ENCODE assay signal across 8 cellular contexts in genomic region chr13:19864339-19865309, GRCh38. TPM values are rescaled to one million over a fixed set of nuclear protein-coding genes. Genes with fewer than 3 reads are reported as not detected.
DNase-seq lines count a peak whose midpoint lies in the region; ATAC-seq, FAIRE-seq and TF ChIP-seq lines count a peak whose summit lies in the region.

No MANE protein-coding gene starts in this region.

- H3K9me2 ChIP-seq in PC-3 (replicated peaks; ENCODE audit: low read length): no peaks in the 10 kb centered on the region

- H4K20me1 ChIP-seq in PC-3 (ENCODE audit: low read length): no peaks in the 10 kb centered on the region

- TF ChIP-seq CTCF in Calu3 (IDR thresholded peaks at IDR 0.05; ENCODE audit: unreplicated experiment) (peak; percentile 44), GM20000 (IDR thresholded peaks at IDR 0.05; ENCODE audit: extremely low read depth, missing control alignments) (peak; percentile 51), PC-3 (conservative IDR thresholded peaks at IDR 0.05; ENCODE audit: low read depth, low read length) (peak; percentile 80), nephron progenitor cell (IDR thresholded peaks at IDR 0.05) (peak; percentile 71)

- no peaks in the 10 kb centered on the region for H3K36me3 ChIP-seq in PC-3 (ENCODE audit: low read depth, low read length)

- H3F3A ChIP-seq in PC-3 (ENCODE audit: low read length, unreplicated experiment): peaks cover 4% of the 10 kb centered on the region

- no peaks in the 10 kb centered on the region for H3K9me3 ChIP-seq in PC-3 (ENCODE audit: low read length)

- H3K4me2 ChIP-seq in PC-3 (ENCODE audit: low read length): peak overlapping the region; percentile 91

- POLR2A ChIA-PET in PC-3 (lab: Charles Lee; ENCODE audit: unreplicated experiment): interaction anchor here (0.6 kb wide), 2 partner anchors 19 to 23 kb away, joined by 3 to 7 read pairs; no protein-coding TSS in a partner anchor

- peak overlapping the region; percentile 91 for H3K27ac ChIP-seq in PC-3 (ENCODE audit: low read length)

- H3K9ac ChIP-seq in PC-3 (ENCODE audit: low read length): peak overlapping the region; percentile 88

- H3K4me3 Mint-ChIP-seq in Calu3 (ENCODE audit: low read depth, unreplicated experiment) (peak overlapping the region; percentile 80), nephron progenitor cell (peak overlapping the region; percentile 89)
- peak overlapping the region; percentile 79 for H3K4me3 Mint-ChIP-seq in activated T-helper 2 cell treated with anti-CD3 and anti-CD28 coated beads, Interferon-gamma antibody, Interleukin-2, Interleukin-4, amounts not matched to agents 10 μg/mL and 5 μg/mL and 100 μg/mL, durations not matched to agents 14 hours and 24 hours and 36 hours (ENCODE audit: low read depth)
- peak overlapping the region; percentile 96 for H3K4me3 Mint-ChIP-seq in stimulated activated naive CD8-positive, alpha-beta T cell treated with anti-CD3 and anti-CD28 coated beads, Interleukin-15, Interleukin-2, amounts not matched to agents 100 ng/mL and 50 ng/mL, for 24 hours

- H3K4me1 ChIP-seq in PC-3 (ENCODE audit: insufficient read depth, low read length): peaks cover 29% of the 10 kb centered on the region

- peak; percentile 61 for DNase-seq in Calu3
- peak; percentile 68 for DNase-seq in GM20000 (ENCODE audit: low spot score)
- peak; percentile 53 for DNase-seq in HTR-8/SVneo (ENCODE audit: insufficient read length, low spot score)
- peak; percentile 82 for DNase-seq in PC-3
- peak; percentile 67 for DNase-seq in activated T-helper 2 cell treated with anti-CD3 and anti-CD28 coated beads, Interferon-gamma antibody, Interleukin-2, Interleukin-4, amounts not matched to agents 10 μg/mL and 5 μg/mL and 100 μg/mL, durations not matched to agents 14 hours and 24 hours and 36 hours (ENCODE audit: low spot score)
- DNase-seq in fibroblast of the conjunctiva (ENCODE audit: low read depth): peak; percentile 51
- peak; percentile 63 for DNase-seq in nephron progenitor cell

- CTCF ChIA-PET in Calu3 (lab: Charles Lee): interaction anchor here (0.5 to 1.3 kb wide), 3 partner anchors 19 to 86 kb away, joined by 4 read pairs; no protein-coding TSS in a partner anchor
- CTCF ChIA-PET in PC-3 (lab: Charles Lee): interaction anchor here (1.7 kb wide), 1 partner anchor 19 kb away, joined by 7 read pairs; no protein-coding TSS in a partner anchor

- H3K27me3 ChIP-seq in PC-3 (ENCODE audit: low read length): no peaks in the 10 kb centered on the region

- H3K9me3 Mint-ChIP-seq in Calu3 (ENCODE audit: low read depth, unreplicated experiment) (no peaks in the 10 kb centered on the region), nephron progenitor cell (peaks cover 4% of the 10 kb centered on the region)
- no peaks in the 10 kb centered on the region for H3K9me3 Mint-ChIP-seq in activated T-helper 2 cell treated with anti-CD3 and anti-CD28 coated beads, Interferon-gamma antibody, Interleukin-2, Interleukin-4, amounts not matched to agents 10 μg/mL and 5 μg/mL and 100 μg/mL, durations not matched to agents 14 hours and 24 hours and 36 hours
- no peaks in the 10 kb centered on the region for H3K9me3 Mint-ChIP-seq in stimulated activated naive CD8-positive, alpha-beta T cell treated with anti-CD3 and anti-CD28 coated beads, Interleukin-15, Interleukin-2, amounts not matched to agents 100 ng/mL and 50 ng/mL, for 24 hours

- peak overlapping the region; percentile 88 for H2AFZ ChIP-seq in PC-3 (ENCODE audit: low read length)

- no peak for FAIRE-seq in HTR-8/SVneo (lab: Jason Lieb, UNC)

- peaks cover 37% of the 10 kb centered on the region for H3K79me2 ChIP-seq in PC-3 (ENCODE audit: low read length)

- ATAC-seq in PC-3: peak; percentile 4

- peak overlapping the region; percentile 91 for H3K4me3 ChIP-seq in PC-3 (ENCODE audit: low read length)

- H3K36me3 Mint-ChIP-seq in Calu3 (ENCODE audit: insufficient read depth, unreplicated experiment) (peaks cover 45% of the 10 kb centered on the region), nephron progenitor cell (ENCODE audit: low read depth) (peaks cover 6% of the 10 kb centered on the region)
- H3K36me3 Mint-ChIP-seq in activated T-helper 2 cell treated with anti-CD3 and anti-CD28 coated beads, Interferon-gamma antibody, Interleukin-2, Interleukin-4, amounts not matched to agents 10 μg/mL and 5 μg/mL and 100 μg/mL, durations not matched to agents 14 hours and 24 hours and 36 hours (ENCODE audit: low read depth): peaks cover 27% of the 10 kb centered on the region
- no peaks in the 10 kb centered on the region for H3K36me3 Mint-ChIP-seq in stimulated activated naive CD8-positive, alpha-beta T cell treated with anti-CD3 and anti-CD28 coated beads, Interleukin-15, Interleukin-2, amounts not matched to agents 100 ng/mL and 50 ng/mL, for 24 hours (ENCODE audit: low read depth)

- intact Hi-C loops in Calu3 (cut with micrococcal nuclease; ENCODE audit: unreplicated experiment): loop anchor here (5.0 kb wide), 1 partner anchor 82 kb away; the partner anchor contains the start of gene PSPC1
- intact Hi-C loops in PC-3 (cut with micrococcal nuclease): loop anchor here (1.0 kb wide), 2 partner anchors 46 to 82 kb away; partner anchors contain the start of gene PSPC1
- intact Hi-C loops in activated T-helper 2 cell treated with anti-CD3 and anti-CD28 coated beads, Interferon-gamma antibody, Interleukin-2, Interleukin-4, amounts not matched to agents 10 μg/mL and 5 μg/mL and 100 μg/mL, durations not matched to agents 14 hours and 24 hours and 36 hours (cut with micrococcal nuclease): loop anchor here (1.0 to 5.0 kb wide), 3 partner anchors 96 to 152 kb away; no protein-coding TSS in a partner anchor

- H3K27me3 Mint-ChIP-seq in Calu3 (ENCODE audit: unreplicated experiment) (no peaks in the 10 kb centered on the region), nephron progenitor cell (ENCODE audit: low read depth, poor library complexity) (no peaks in the 10 kb centered on the region)
- H3K27me3 Mint-ChIP-seq in activated T-helper 2 cell treated with anti-CD3 and anti-CD28 coated beads, Interferon-gamma antibody, Interleukin-2, Interleukin-4, amounts not matched to agents 10 μg/mL and 5 μg/mL and 100 μg/mL, durations not matched to agents 14 hours and 24 hours and 36 hours (ENCODE audit: low read depth): no peaks in the 10 kb centered on the region
- no peaks in the 10 kb centered on the region for H3K27me3 Mint-ChIP-seq in stimulated activated naive CD8-positive, alpha-beta T cell treated with anti-CD3 and anti-CD28 coated beads, Interleukin-15, Interleukin-2, amounts not matched to agents 100 ng/mL and 50 ng/mL, for 24 hours

- BruUV-seq in Calu3 (replicated peaks; lab: Mats Ljungman, UMichigan) (TSS peak; percentile 65), PC-3 (replicated peaks; lab: Mats Ljungman, UMichigan) (no TSS peak)

- H3K4me1 Mint-ChIP-seq in Calu3 (ENCODE audit: low read depth, unreplicated experiment) (no peaks in the 10 kb centered on the region), nephron progenitor cell (peaks cover 34% of the 10 kb centered on the region)
- H3K4me1 Mint-ChIP-seq in activated T-helper 2 cell treated with anti-CD3 and anti-CD28 coated beads, Interferon-gamma antibody, Interleukin-2, Interleukin-4, amounts not matched to agents 10 μg/mL and 5 μg/mL and 100 μg/mL, durations not matched to agents 14 hours and 24 hours and 36 hours (ENCODE audit: low read depth): peaks cover 33% of the 10 kb centered on the region
- peaks cover 37% of the 10 kb centered on the region for H3K4me1 Mint-ChIP-seq in stimulated activated naive CD8-positive, alpha-beta T cell treated with anti-CD3 and anti-CD28 coated beads, Interleukin-15, Interleukin-2, amounts not matched to agents 100 ng/mL and 50 ng/mL, for 24 hours (ENCODE audit: low read depth)

- peak overlapping the region; percentile 88 for H3K27ac Mint-ChIP-seq in Calu3 (ENCODE audit: unreplicated experiment)
- peak overlapping the region; percentile 92 for H3K27ac Mint-ChIP-seq in activated T-helper 2 cell treated with anti-CD3 and anti-CD28 coated beads, Interferon-gamma antibody, Interleukin-2, Interleukin-4, amounts not matched to agents 10 μg/mL and 5 μg/mL and 100 μg/mL, durations not matched to agents 14 hours and 24 hours and 36 hours
- peak overlapping the region; percentile 93 for H3K27ac Mint-ChIP-seq in nephron progenitor cell
- peak overlapping the region; percentile 95 for H3K27ac Mint-ChIP-seq in stimulated activated naive CD8-positive, alpha-beta T cell treated with anti-CD3 and anti-CD28 coated beads, Interleukin-15, Interleukin-2, amounts not matched to agents 100 ng/mL and 50 ng/mL, for 24 hours

RNA-seq across cellular contexts. Expression of gene ZMYM5, which starts 1.2 kb away (rescaled TPM):
- total RNA-seq in Calu3 (2022): 8.6 and 10.6 TPM in 2 replicates
- total RNA-seq in PC-3 (2014; rRNA removed): 7.5 and 7.6 TPM in 2 replicates
- total RNA-seq in activated T-helper 2 cell treated with anti-CD3 and anti-CD28 coated beads, Interferon-gamma antibody, Interleukin-2, Interleukin-4, amounts not matched to agents 10 μg/mL and 5 μg/mL and 100 μg/mL, durations not matched to agents 14 hours and 24 hours and 36 hours: 13.7 and 16.1 TPM in 2 replicates

Comparison
In these comparisons a context has a peak if more than half of its experiments do, and no peak if none do; other contexts are left out.
1. Peak in every context shown above with its lines: DNase-seq, ATAC-seq, H3K4me3 ChIP-seq and H3K27ac ChIP-seq.